1 cellular context compared by ENCODE assay signal in the genomic region with DNA sequence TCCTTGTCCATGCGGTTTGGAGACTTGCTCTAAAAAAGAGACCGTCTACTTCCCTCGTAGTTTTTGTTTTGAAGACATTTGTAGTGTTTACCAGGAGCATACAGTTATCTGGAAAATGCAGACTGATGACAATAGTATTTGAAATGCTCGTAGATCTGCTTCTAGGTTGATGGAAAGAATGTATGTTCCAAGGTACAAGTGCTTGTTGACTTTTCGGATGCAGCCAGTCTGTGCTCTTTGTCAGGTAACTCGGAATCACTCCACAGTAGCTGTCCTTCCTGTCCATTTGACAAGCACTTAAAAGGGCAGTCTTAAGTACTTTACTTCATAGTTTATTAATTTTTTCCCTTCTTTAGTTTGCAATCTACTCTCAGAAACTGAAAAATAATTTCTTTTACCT.
A peak's percentile ranks its signal among the peaks of the same experiment; 100 is the strongest.
TF ChIP-seq lines count a peak whose summit lies in the region.

No MANE protein-coding gene starts in this region.

TF ChIP-seq in HepG2, 621 proteins besides CTCF, POLR2A, EP300 and RAD21 (continued from another document and continues in another):
- TF ChIP-seq HNF4G (IDR thresholded peaks at IDR 0.05; ENCODE audit: borderline replicate concordance, low read depth, low read length) (peak; percentile 57; the same call in 1 of the 2 replicates), HNF4G (CRISPR knock-in tag; IDR thresholded peaks at IDR 0.05; ENCODE audit: borderline replicate concordance, low read depth) (no peak), AFF4 (CRISPR knock-in tag; IDR thresholded peaks at IDR 0.05) (no peak), ZNF282 (IDR thresholded peaks at IDR 0.05; ENCODE audit: partially characterized antibody) (no peak), HNRNPL (IDR thresholded peaks at IDR 0.05; ENCODE audit: low read depth, low read length) (no peak), TCF7 (IDR thresholded peaks at IDR 0.05; ENCODE audit: low read depth) (no peak), ARID4A (CRISPR knock-in tag; IDR thresholded peaks at IDR 0.05; ENCODE audit: borderline replicate concordance) (no peak), ZNF224 (CRISPR knock-in tag; IDR thresholded peaks at IDR 0.05) (no peak), FOXP1 (IDR thresholded peaks at IDR 0.05) (no peak), FOXP1 (CRISPR knock-in tag; IDR thresholded peaks at IDR 0.05) (0 out of 2 replicates have a peak, but pooled peaks have one; percentile 19), HBP1 (CRISPR knock-in tag; IDR thresholded peaks at IDR 0.05; ENCODE audit: low read depth) (no peak), HOXA3 (CRISPR knock-in tag; IDR thresholded peaks at IDR 0.05) (no peak), ZFAT (CRISPR knock-in tag; conservative IDR thresholded peaks at IDR 0.05) (no peak), IRF2 (CRISPR knock-in tag; IDR thresholded peaks at IDR 0.05) (no peak), KDM1A (CRISPR knock-in tag; IDR thresholded peaks at IDR 0.05) (no peak), TBX2 (CRISPR knock-in tag; IDR thresholded peaks at IDR 0.05; ENCODE audit: borderline replicate concordance) (no peak), KLF15 (CRISPR knock-in tag; IDR thresholded peaks at IDR 0.05; ENCODE audit: borderline replicate concordance) (no peak), KLF12 (CRISPR knock-in tag; IDR thresholded peaks at IDR 0.05; ENCODE audit: borderline replicate concordance) (no peak), ZZZ3 (CRISPR knock-in tag; IDR thresholded peaks at IDR 0.05; ENCODE audit: borderline replicate concordance) (no peak), TFDP2 (CRISPR knock-in tag; IDR thresholded peaks at IDR 0.05) (no peak), ZNF446 (CRISPR knock-in tag; IDR thresholded peaks at IDR 0.05) (no peak), CBX1 (IDR thresholded peaks at IDR 0.05; ENCODE audit: low read depth) (no peak), NCOR1 (IDR thresholded peaks at IDR 0.05; ENCODE audit: borderline replicate concordance, low read length) (no peak), MXD4 (CRISPR knock-in tag; IDR thresholded peaks at IDR 0.05) (no peak), TEAD3 (CRISPR knock-in tag; optimal IDR thresholded peaks at IDR 0.05; ENCODE audit: borderline replicate concordance) (peak; percentile 41), FOXA1 (IDR thresholded peaks at IDR 0.05) (no peak), FOXA1 (CRISPR knock-in tag; IDR thresholded peaks at IDR 0.05) (peak; percentile 78), ERF (CRISPR knock-in tag; IDR thresholded peaks at IDR 0.05) (no peak), GATA4 (IDR thresholded peaks at IDR 0.05; ENCODE audit: borderline replicate concordance, low read depth) (no peak), HNRNPK (IDR thresholded peaks at IDR 0.05; ENCODE audit: low read depth, low read length, poor library complexity, severe bottlenecking) (no peak), ZNF543 (CRISPR knock-in tag; IDR thresholded peaks at IDR 0.05) (no peak), GABPB1 (CRISPR knock-in tag; IDR thresholded peaks at IDR 0.05) (no peak), ZNF484 (CRISPR knock-in tag; IDR thresholded peaks at IDR 0.05; ENCODE audit: borderline replicate concordance, low read depth) (peak; percentile 100), ZNF251 (CRISPR knock-in tag; IDR thresholded peaks at IDR 0.05) (no peak)
- TF ChIP-seq, protein P1, sequence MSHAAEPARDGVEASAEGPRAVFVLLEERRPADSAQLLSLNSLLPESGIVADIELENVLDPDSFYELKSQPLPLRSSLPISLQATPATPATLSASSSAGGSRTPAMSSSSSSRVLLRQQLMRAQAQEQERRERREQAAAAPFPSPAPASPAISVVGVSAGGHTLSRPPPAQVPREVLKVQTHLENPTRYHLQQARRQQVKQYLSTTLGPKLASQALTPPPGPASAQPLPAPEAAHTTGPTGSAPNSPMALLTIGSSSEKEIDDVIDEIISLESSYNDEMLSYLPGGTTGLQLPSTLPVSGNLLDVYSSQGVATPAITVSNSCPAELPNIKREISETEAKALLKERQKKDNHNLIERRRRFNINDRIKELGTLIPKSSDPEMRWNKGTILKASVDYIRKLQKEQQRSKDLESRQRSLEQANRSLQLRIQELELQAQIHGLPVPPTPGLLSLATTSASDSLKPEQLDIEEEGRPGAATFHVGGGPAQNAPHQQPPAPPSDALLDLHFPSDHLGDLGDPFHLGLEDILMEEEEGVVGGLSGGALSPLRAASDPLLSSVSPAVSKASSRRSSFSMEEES (CRISPR knock-in tag; IDR thresholded peaks at IDR 0.05) = no peak
- TF ChIP-seq, protein P2, sequence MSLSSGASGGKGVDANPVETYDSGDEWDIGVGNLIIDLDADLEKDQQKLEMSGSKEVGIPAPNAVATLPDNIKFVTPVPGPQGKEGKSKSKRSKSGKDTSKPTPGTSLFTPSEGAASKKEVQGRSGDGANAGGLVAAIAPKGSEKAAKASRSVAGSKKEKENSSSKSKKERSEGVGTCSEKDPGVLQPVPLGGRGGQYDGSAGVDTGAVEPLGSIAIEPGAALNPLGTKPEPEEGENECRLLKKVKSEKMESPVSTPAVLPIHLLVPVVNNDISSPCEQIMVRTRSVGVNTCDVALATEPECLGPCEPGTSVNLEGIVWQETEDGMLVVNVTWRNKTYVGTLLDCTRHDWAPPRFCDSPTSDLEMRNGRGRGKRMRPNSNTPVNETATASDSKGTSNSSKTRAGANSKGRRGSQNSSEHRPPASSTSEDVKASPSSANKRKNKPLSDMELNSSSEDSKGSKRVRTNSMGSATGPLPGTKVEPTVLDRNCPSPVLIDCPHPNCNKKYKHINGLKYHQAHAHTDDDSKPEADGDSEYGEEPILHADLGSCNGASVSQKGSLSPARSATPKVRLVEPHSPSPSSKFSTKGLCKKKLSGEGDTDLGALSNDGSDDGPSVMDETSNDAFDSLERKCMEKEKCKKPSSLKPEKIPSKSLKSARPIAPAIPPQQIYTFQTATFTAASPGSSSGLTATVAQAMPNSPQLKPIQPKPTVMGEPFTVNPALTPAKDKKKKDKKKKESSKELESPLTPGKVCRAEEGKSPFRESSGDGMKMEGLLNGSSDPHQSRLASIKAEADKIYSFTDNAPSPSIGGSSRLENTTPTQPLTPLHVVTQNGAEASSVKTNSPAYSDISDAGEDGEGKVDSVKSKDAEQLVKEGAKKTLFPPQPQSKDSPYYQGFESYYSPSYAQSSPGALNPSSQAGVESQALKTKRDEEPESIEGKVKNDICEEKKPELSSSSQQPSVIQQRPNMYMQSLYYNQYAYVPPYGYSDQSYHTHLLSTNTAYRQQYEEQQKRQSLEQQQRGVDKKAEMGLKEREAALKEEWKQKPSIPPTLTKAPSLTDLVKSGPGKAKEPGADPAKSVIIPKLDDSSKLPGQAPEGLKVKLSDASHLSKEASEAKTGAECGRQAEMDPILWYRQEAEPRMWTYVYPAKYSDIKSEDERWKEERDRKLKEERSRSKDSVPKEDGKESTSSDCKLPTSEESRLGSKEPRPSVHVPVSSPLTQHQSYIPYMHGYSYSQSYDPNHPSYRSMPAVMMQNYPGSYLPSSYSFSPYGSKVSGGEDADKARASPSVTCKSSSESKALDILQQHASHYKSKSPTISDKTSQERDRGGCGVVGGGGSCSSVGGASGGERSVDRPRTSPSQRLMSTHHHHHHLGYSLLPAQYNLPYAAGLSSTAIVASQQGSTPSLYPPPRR (CRISPR knock-in tag; IDR thresholded peaks at IDR 0.05; ENCODE audit: borderline replicate concordance) = no peak
- TF ChIP-seq, protein P3, sequence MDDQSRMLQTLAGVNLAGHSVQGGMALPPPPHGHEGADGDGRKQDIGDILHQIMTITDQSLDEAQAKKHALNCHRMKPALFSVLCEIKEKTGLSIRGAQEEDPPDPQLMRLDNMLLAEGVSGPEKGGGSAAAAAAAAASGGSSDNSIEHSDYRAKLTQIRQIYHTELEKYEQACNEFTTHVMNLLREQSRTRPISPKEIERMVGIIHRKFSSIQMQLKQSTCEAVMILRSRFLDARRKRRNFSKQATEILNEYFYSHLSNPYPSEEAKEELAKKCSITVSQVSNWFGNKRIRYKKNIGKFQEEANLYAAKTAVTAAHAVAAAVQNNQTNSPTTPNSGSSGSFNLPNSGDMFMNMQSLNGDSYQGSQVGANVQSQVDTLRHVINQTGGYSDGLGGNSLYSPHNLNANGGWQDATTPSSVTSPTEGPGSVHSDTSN (CRISPR knock-in tag; IDR thresholded peaks at IDR 0.05; ENCODE audit: borderline replicate concordance) = no peak
- TF ChIP-seq, protein P4, sequence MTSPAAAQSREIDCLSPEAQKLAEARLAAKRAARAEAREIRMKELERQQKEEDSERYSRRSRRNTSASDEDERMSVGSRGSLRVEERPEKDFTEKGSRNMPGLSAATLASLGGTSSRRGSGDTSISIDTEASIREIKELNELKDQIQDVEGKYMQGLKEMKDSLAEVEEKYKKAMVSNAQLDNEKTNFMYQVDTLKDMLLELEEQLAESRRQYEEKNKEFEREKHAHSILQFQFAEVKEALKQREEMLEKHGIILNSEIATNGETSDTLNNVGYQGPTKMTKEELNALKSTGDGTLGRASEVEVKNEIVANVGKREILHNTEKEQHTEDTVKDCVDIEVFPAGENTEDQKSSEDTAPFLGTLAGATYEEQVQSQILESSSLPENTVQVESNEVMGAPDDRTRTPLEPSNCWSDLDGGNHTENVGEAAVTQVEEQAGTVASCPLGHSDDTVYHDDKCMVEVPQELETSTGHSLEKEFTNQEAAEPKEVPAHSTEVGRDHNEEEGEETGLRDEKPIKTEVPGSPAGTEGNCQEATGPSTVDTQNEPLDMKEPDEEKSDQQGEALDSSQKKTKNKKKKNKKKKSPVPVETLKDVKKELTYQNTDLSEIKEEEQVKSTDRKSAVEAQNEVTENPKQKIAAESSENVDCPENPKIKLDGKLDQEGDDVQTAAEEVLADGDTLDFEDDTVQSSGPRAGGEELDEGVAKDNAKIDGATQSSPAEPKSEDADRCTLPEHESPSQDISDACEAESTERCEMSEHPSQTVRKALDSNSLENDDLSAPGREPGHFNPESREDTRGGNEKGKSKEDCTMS (CRISPR knock-in tag; conservative IDR thresholded peaks at IDR 0.05) = no peak
